8 cellular contexts compared by ENCODE assay signal in genomic region chr9:119368681-119369581, GRCh38. TPM values are rescaled to one million over a fixed set of nuclear protein-coding genes. Genes with fewer than 3 reads are reported as not detected.
DNase-seq lines count a peak whose midpoint lies in the region; ATAC-seq and TF ChIP-seq lines count a peak whose summit lies in the region.

BRINP1 (minus strand) TSS chr9:119369435; CDS start chr9:119313355, 56,080 bp downstream.

- no peak for TF ChIP-seq EP300 in tibial nerve (IDR thresholded peaks at IDR 0.05)

- TF ChIP-seq CTCF in A673 (conservative IDR thresholded peaks at IDR 0.05; ENCODE audit: low read depth, low read length) (no peak), testis (IDR thresholded peaks at IDR 0.05) (no peak), tibial nerve (IDR thresholded peaks at IDR 0.05) (no peak)

- H3K27me3 ChIP-seq in A673 (replicated peaks; ENCODE audit: insufficient read depth, low read depth, low read length, poor library complexity) (peaks cover 37% of the 10 kb centered on the region), testis (no peaks in the 10 kb centered on the region), tibial nerve (peaks cover 0 to 36% of the 10 kb centered on the region in 2 donors)

- CTCF ChIA-PET in A673 (lab: Charles Lee), result no interaction called here

- no peak for ATAC-seq in HG03378 (IDR thresholded peaks at IDR 0.05; ENCODE audit: unreplicated experiment)

- H3K36me3 ChIP-seq in A673 (ENCODE audit: insufficient read depth, low read length, poor library complexity, severe bottlenecking), result no peaks in the 10 kb centered on the region
- H3K36me3 ChIP-seq in testis (ENCODE audit: low read depth, missing control alignments), result no peaks in the 10 kb centered on the region
- no peaks in the 10 kb centered on the region for H3K36me3 ChIP-seq in tibial nerve

- WGBS in testis, 2 donors, result 1 to 2% methylated on average over 68 to 91 of the region's 91 CpGs
- 1 to 2% methylated on average over 36 to 89 of the region's 91 CpGs for WGBS in tibial nerve, 2 donors

- H3K4me1 ChIP-seq in A673 (ENCODE audit: insufficient read depth, low read length, poor library complexity, severe bottlenecking), result no peaks in the 10 kb centered on the region
- H3K4me1 ChIP-seq in testis, result peaks cover 9% of the 10 kb centered on the region
- peaks cover 0 to 12% (median 5%) of the 10 kb centered on the region in 4 donors for H3K4me1 ChIP-seq in tibial nerve

- intact Hi-C loops in A673 (cut with micrococcal nuclease; ENCODE audit: unreplicated experiment) (loop anchor here (5.0 to 10.0 kb wide), 3 partner anchors 844 to 1587 kb away; no protein-coding TSS in a partner anchor), testis (cut with DNase I; ENCODE audit: low total_unique reads) (no loop called here)

- TF ChIP-seq POLR2A in testis (IDR thresholded peaks at IDR 0.05) (no peak), tibial nerve (IDR thresholded peaks at IDR 0.05) (no peak)

- no TSS peak for BruUV-seq in A673 (replicated peaks; lab: Mats Ljungman, UMichigan)

- no peak within 1 kb of the TSS for H3K27ac ChIP-seq in A673 (ENCODE audit: low read depth, low read length, poor library complexity, severe bottlenecking)
- peak within 1 kb of the TSS; percentile 63 for H3K27ac ChIP-seq in caudate nucleus (ENCODE audit: low read depth, low read length)
- H3K27ac ChIP-seq in testis, result no peak within 1 kb of the TSS
- no peak within 1 kb of the TSS for H3K27ac ChIP-seq in tibial nerve

- POLR2A ChIA-PET in A673 (lab: Charles Lee; ENCODE audit: low non-redundant PET), result interaction anchor here (0.7 kb wide), 1 partner anchor 552 kb away, joined by 4 read pairs; no protein-coding TSS in a partner anchor

- H3K4me3 ChIP-seq in A673 (ENCODE audit: low read depth, low read length, poor library complexity, severe bottlenecking) (no peak within 1 kb of the TSS), testis (peak within 1 kb of the TSS; percentile 49), tibial nerve (peak within 1 kb of the TSS in 1 of 4 donors; percentile 38)

- no peaks in the 10 kb centered on the region for H3K9me3 ChIP-seq in A673 (ENCODE audit: low read depth, low read length, poor library complexity, severe bottlenecking)
- H3K9me3 ChIP-seq in testis, result no peaks in the 10 kb centered on the region
- H3K9me3 ChIP-seq in tibial nerve, result no peaks in the 10 kb centered on the region

- DNase-seq in A673 (ENCODE audit: low spot score) (peak; percentile 29), NCI-H1417 (lab: John Stamatoyannopoulos, UW) (peak; percentile 29 to 95 (median 92)), caudate nucleus (lab: John Stamatoyannopoulos, UW) (peak in 53 of 61 donors; percentile 25 to 93 (median 63)), kidney tubule cell (ENCODE audit: low spot score) (peak; percentile 84), testis (peak; percentile 54), NOMO-1 treated with DMSO at 0.1 percent for 48 hours (lab: John Stamatoyannopoulos, UW; ENCODE audit: unreplicated experiment) (no peak), tibial nerve (ENCODE audit: low spot score in 2 of 2) (no peak)

RNA-seq across cellular contexts. Expression of gene BRINP1, which starts in this region (rescaled TPM):
- not detected in 2 replicates for total RNA-seq in A673 (2021)
- total RNA-seq in testis, result 1 to 10 TPM; 1.2 to 1.7 TPM
- 1.8 TPM for polyA plus RNA-seq in testis (ENCODE audit: insufficient read depth, low read depth, low replicate concordance)
- total RNA-seq in tibial nerve, result not detected

Comparison
In these comparisons a context has a peak if more than half of its experiments do, and no peak if none do; other contexts are left out.
1. Peak in DNase-seq in A673; RNA of the gene not detected or under 1 TPM.
2. DNase-seq: peak in NCI-H1417 (3 of 3), caudate nucleus (53 of 61), kidney tubule cell (single experiment) and testis (single experiment); none in NOMO-1 treated with DMSO at 0.1 percent for 48 hours (single experiment) and tibial nerve (0 of 2).